ENCODE assay signal across 1 cellular context in genomic region chr1:35882945-35883680, GRCh38.
TF ChIP-seq lines count a peak whose summit lies in the region.

AGO1 (plus strand) TSS chr1:35883209; CDS start chr1:35883422, 213 bp downstream.

TF ChIP-seq in K562, 482 proteins besides CTCF, POLR2A, EP300 and RAD21 (continued from another document and continues in another):
- TF ChIP-seq RFX7 (CRISPR knock-in tag; IDR thresholded peaks at IDR 0.05) (no peak), RBM14 (IDR thresholded peaks at IDR 0.05; ENCODE audit: borderline replicate concordance, insufficient read depth, low read depth, low read length) (no peak), ZNF324 (CRISPR knock-in tag; IDR thresholded peaks at IDR 0.05) (no peak), BHLHE40 (IDR thresholded peaks at IDR 0.05; ENCODE audit: low read length) (peak; percentile 23; the same call in 1 of the 2 replicates), ELF4 (CRISPR knock-in tag; IDR thresholded peaks at IDR 0.05) (no peak), HMGN3 (IDR thresholded peaks at IDR 0.05; ENCODE audit: borderline replicate concordance, extremely low read depth, insufficient read length, low read depth, low read length) (peak; percentile 92), DMBX1 (CRISPR knock-in tag; IDR thresholded peaks at IDR 0.05; ENCODE audit: borderline replicate concordance) (peak; percentile 41; the same call in 1 of the 2 replicates), KDM2B (CRISPR knock-in tag; IDR thresholded peaks at IDR 0.05) (no peak), GABPA (tag; conservative IDR thresholded peaks at IDR 0.05; ENCODE audit: low read depth) (peak; percentile 70), NCOA1 (IDR thresholded peaks at IDR 0.05; ENCODE audit: low read depth) (no peak), LARP7 (IDR thresholded peaks at IDR 0.05) (no peak), UBTF (IDR thresholded peaks at IDR 0.05; ENCODE audit: borderline replicate concordance in 1 of 2, low read depth in 2 of 2, low read length in 2 of 2) (no peak; a peak in 1 of 4 replicates), TFAP4 (CRISPR knock-in tag; IDR thresholded peaks at IDR 0.05; ENCODE audit: borderline replicate concordance) (peak; percentile 76; the same call in 1 of the 2 replicates), PTTG1 (tag; IDR thresholded peaks at IDR 0.05; ENCODE audit: low read depth) (no peak), RHOXF2B (CRISPR knock-in tag; conservative IDR thresholded peaks at IDR 0.05) (no peak), EGR1 (conservative IDR thresholded peaks at IDR 0.05) (peak; percentile 77), ZNF699 (CRISPR knock-in tag; IDR thresholded peaks at IDR 0.05; ENCODE audit: insufficient replicate concordance) (no peak), ELF2 (CRISPR knock-in tag; IDR thresholded peaks at IDR 0.05) (no peak), CHD1 (IDR thresholded peaks at IDR 0.05; ENCODE audit: low read length) (peak; percentile 76), SMAD4 (CRISPR knock-in tag; conservative IDR thresholded peaks at IDR 0.05) (peak; percentile 76; the same call in 1 of the 2 replicates), KDM1A (IDR thresholded peaks at IDR 0.05) (no peak), STAT6 (CRISPR knock-in tag; IDR thresholded peaks at IDR 0.05) (0 out of 2 replicates have a peak, but pooled peaks have one; percentile 21), ATF7 (IDR thresholded peaks at IDR 0.05) (peak; percentile 60; the same call in 1 of the 2 replicates), CTBP1 (IDR thresholded peaks at IDR 0.05; ENCODE audit: borderline replicate concordance) (peak; percentile 92), TRIM25 (IDR thresholded peaks at IDR 0.05; ENCODE audit: borderline replicate concordance) (no peak), CCAR2 (IDR thresholded peaks at IDR 0.05; ENCODE audit: low read depth, low read length) (no peak), VEZF1 (CRISPR knock-in tag; IDR thresholded peaks at IDR 0.05) (peak; percentile 95), FOXA1 (IDR thresholded peaks at IDR 0.05; ENCODE audit: borderline replicate concordance) (no peak), TEAD2 (tag; IDR thresholded peaks at IDR 0.05) (no peak), HNRNPK (IDR thresholded peaks at IDR 0.05; ENCODE audit: low read depth, low read length, poor library complexity, severe bottlenecking) (no peak), SIN3B (IDR thresholded peaks at IDR 0.05; ENCODE audit: low read depth) (peak; percentile 75; the same call in 1 of the 2 replicates), HNRNPL (IDR thresholded peaks at IDR 0.05; ENCODE audit: low read depth, low read length) (peak; percentile 79), RBM15 (IDR thresholded peaks at IDR 0.05; ENCODE audit: insufficient read depth, low read length) (no peak), PHF20 (IDR thresholded peaks at IDR 0.05; ENCODE audit: partially characterized antibody) (no peak), ZNF79 (CRISPR knock-in tag; IDR thresholded peaks at IDR 0.05; ENCODE audit: low read depth) (no peak), TBP (optimal IDR thresholded peaks at IDR 0.05; ENCODE audit: low read depth, low read length) (no peak), NR1H2 (CRISPR knock-in tag; IDR thresholded peaks at IDR 0.05) (peak; percentile 89; the same call in 1 of the 2 replicates), PTRF (tag; IDR thresholded peaks at IDR 0.05) (no peak), XRCC3 (IDR thresholded peaks at IDR 0.05) (no peak), CBX5 (IDR thresholded peaks at IDR 0.05; ENCODE audit: borderline replicate concordance, low read depth) (no peak), CBX3 (IDR thresholded peaks at IDR 0.05; ENCODE audit: borderline replicate concordance in 1 of 2, low read length in 2 of 2) (no peak; a peak in 1 of 3 replicates), ARID3A (IDR thresholded peaks at IDR 0.05; ENCODE audit: borderline replicate concordance, low read depth, low read length) (no peak), RERE (CRISPR knock-in tag; IDR thresholded peaks at IDR 0.05; ENCODE audit: borderline replicate concordance) (no peak), XRCC5 (IDR thresholded peaks at IDR 0.05; ENCODE audit: low read depth, low read length) (peak; percentile 92; the same call in 1 of the 2 replicates), KHSRP (IDR thresholded peaks at IDR 0.05) (no peak), HNRNPLL (IDR thresholded peaks at IDR 0.05; ENCODE audit: low read depth, low read length, poor library complexity, severe bottlenecking) (peak; percentile 55), ELF1 (tag; IDR thresholded peaks at IDR 0.05) (peak; percentile 37; the same call in 1 of the 2 replicates), RCOR1 (IDR thresholded peaks at IDR 0.05; ENCODE audit: borderline replicate concordance in 1 of 2, low read depth in 2 of 2, low read length in 2 of 2) (peak in 1 of 2 experiments; percentile 86; a peak in 2 of 4 replicates), TOE1 (IDR thresholded peaks at IDR 0.05; ENCODE audit: borderline replicate concordance) (peak; percentile 23; the same call in 1 of the 2 replicates), TOE1 (CRISPR knock-in tag; IDR thresholded peaks at IDR 0.05; ENCODE audit: borderline replicate concordance, low read depth) (no peak), KDM4B (IDR thresholded peaks at IDR 0.05; ENCODE audit: borderline replicate concordance in 2 of 2, low read depth in 1 of 2) (0 out of 4 replicates have a peak, but pooled peaks of 1 of the 2 experiments have one; percentile 30), ZNF644 (tag; IDR thresholded peaks at IDR 0.05; ENCODE audit: low read depth) (no peak), L3MBTL2 (IDR thresholded peaks at IDR 0.05) (peak; percentile 19; the same call in 1 of the 2 replicates), FOS (IDR thresholded peaks at IDR 0.05; ENCODE audit: extremely low read depth, insufficient read length) (no peak), NONO (IDR thresholded peaks at IDR 0.05; ENCODE audit: low read depth in 2 of 2, low read length in 1 of 2) (peak in 1 of 2 experiments; percentile 87; a peak in 2 of 4 replicates)
